ENCODE assay signal across 10 cellular contexts in the genomic region with DNA sequence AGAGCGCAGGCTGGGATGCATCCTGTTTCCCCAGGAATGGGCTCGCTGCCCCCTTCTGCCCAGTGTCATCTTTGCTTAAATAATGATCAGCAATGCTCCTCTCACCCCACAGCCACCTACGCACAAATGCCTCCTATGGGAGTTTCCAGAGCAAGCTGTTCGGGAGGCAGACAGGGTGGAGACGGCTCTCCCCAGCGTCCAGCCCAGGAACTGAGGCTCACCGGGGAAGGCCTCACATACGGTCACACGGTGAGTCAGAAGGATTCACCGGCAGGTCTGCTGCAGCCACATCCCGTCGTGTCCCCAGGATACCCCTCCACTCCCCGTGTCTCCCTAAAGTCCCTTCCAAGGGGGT. TPM values are rescaled to one million over a fixed set of nuclear protein-coding genes. Genes with fewer than 3 reads are reported as not detected.
A peak's percentile ranks its signal among the peaks of the same experiment; 100 is the strongest.
DNase-seq lines count a peak whose midpoint lies in the region; ATAC-seq and TF ChIP-seq lines count a peak whose summit lies in the region.
"Had no signal": no experiment of that assay in that cellular context is flagged by ENCODE, and none has a peak within 500 bp of the region (broad histone marks: within the 10 kb centered on the region; RNA-seq: fewer than 3 reads in every experiment).

No MANE protein-coding gene starts in this region.

- H3K36me3 ChIP-seq in brain microvascular endothelial cell (replicated peaks): no peaks in the 10 kb centered on the region
- H3K36me3 ChIP-seq in naive thymus-derived CD4-positive, alpha-beta T cell (ENCODE audit: control insufficient read depth in 2 of 3, insufficient read depth in 3 of 3, low read length in 3 of 3): no peaks in the 10 kb centered on the region

- peak overlapping the region in 9 of 10 donors; percentile 5 to 78 (median 59) for H3K4me3 Mint-ChIP-seq in naive thymus-derived CD4-positive, alpha-beta T cell
- H3K4me3 Mint-ChIP-seq: neural crest cell had no signal

- intact Hi-C loops in naive thymus-derived CD4-positive, alpha-beta T cell (cut with micrococcal nuclease): loop anchor here in 1 of 2 donors (2.0 kb wide), 1 partner anchor 22 kb away; no protein-coding TSS in a partner anchor

- no peak overlapping the region for H3K27ac ChIP-seq in brain microvascular endothelial cell
- H3K27ac ChIP-seq in naive thymus-derived CD4-positive, alpha-beta T cell (ENCODE audit: low read depth, low read length): peak overlapping the region; percentile 35

- peak; percentile 64 for TF ChIP-seq CTCF in brain microvascular endothelial cell (IDR thresholded peaks at IDR 0.05; ENCODE audit: low read depth, low read length, missing control alignments)

- peaks cover 31 to 81% (median 66%) of the 10 kb centered on the region in 7 donors for H3K4me1 Mint-ChIP-seq in naive thymus-derived CD4-positive, alpha-beta T cell

- H3K27me3 ChIP-seq in brain microvascular endothelial cell (replicated peaks): no peaks in the 10 kb centered on the region
- no peaks in the 10 kb centered on the region for H3K27me3 ChIP-seq in naive thymus-derived CD4-positive, alpha-beta T cell (ENCODE audit: control insufficient read depth in 2 of 2, insufficient read depth in 2 of 2, low read length in 2 of 2)

- in situ Hi-C loops in brain microvascular endothelial cell (cut with HindIII; ENCODE audit: low pct_ligation_motif_present, low sequenced_read_pairs): no loop called here

- H3K36me3 Mint-ChIP-seq in naive thymus-derived CD4-positive, alpha-beta T cell: peaks cover 0 to 22% (median 9%) of the 10 kb centered on the region in 5 donors

- H3K9me3 ChIP-seq in naive thymus-derived CD4-positive, alpha-beta T cell (ENCODE audit: control insufficient read depth in 2 of 3, low read length in 3 of 3): peaks cover 0 to 10% (median 8%) of the 10 kb centered on the region in 3 experiments

- peak overlapping the region; percentile 14 to 97 (median 85) for H3K27ac Mint-ChIP-seq in naive thymus-derived CD4-positive, alpha-beta T cell

- POLR2A ChIA-PET in naive thymus-derived CD4-positive, alpha-beta T cell (lab: Charles Lee): interaction anchor here (0.7 to 7.4 kb wide), 9 partner anchors 8 to 62 kb away, joined by 3 to 58 read pairs (median 10); a partner anchor contains a TSS

- no peak for ATAC-seq in naive thymus-derived CD4-positive, alpha-beta T cell
- ATAC-seq in HG02885 (IDR thresholded peaks at IDR 0.05; ENCODE audit: poor library complexity, unreplicated experiment): no peak
- no peak for ATAC-seq in GM19452 (IDR thresholded peaks at IDR 0.05; ENCODE audit: unreplicated experiment)

- H3K27me3 Mint-ChIP-seq in naive thymus-derived CD4-positive, alpha-beta T cell: no peaks in the 10 kb centered on the region

- H3K4me3 ChIP-seq in brain microvascular endothelial cell (ENCODE audit: low read depth, low read length): no peak overlapping the region
- H3K4me3 ChIP-seq in naive thymus-derived CD4-positive, alpha-beta T cell (ENCODE audit: low read length): no peak overlapping the region

- DNase-seq in ELF-1 (ENCODE audit: low read depth, low spot score) (peak; percentile 67), LHCN-M2 (ENCODE audit: low read depth) (peak; percentile 17), brain microvascular endothelial cell (peak; percentile 74)
- DNase-seq in naive thymus-derived CD4-positive, alpha-beta T cell: no peak
- DNase-seq in activated effector memory CD4-positive, alpha-beta T cell treated with Interleukin-2 at 50 U/mL for 16 hours: no peak
- DNase-seq: glutamatergic neuron, NCI-H2029 treated with DMSO at 0.1 percent for 48 hours had no signal

- H3K9me3 Mint-ChIP-seq in naive thymus-derived CD4-positive, alpha-beta T cell: peaks cover 3 to 14% (median 11%) of the 10 kb centered on the region in 11 donors

- peaks cover 23 to 47% of the 10 kb centered on the region in 2 donors for H3K4me1 ChIP-seq in naive thymus-derived CD4-positive, alpha-beta T cell (ENCODE audit: control insufficient read depth in 2 of 2, insufficient read depth in 2 of 2, low read length in 2 of 2)

- CTCF ChIA-PET in naive thymus-derived CD4-positive, alpha-beta T cell (lab: Charles Lee): interaction anchor here (0.5 to 2.9 kb wide), 5 partner anchors 8 to 555 kb away, joined by 3 to 14 read pairs (median 4); a partner anchor contains a TSS

RNA-seq across cellular contexts. Expression of a gene that starts 40.3 kb away (rescaled TPM):
- not detected in 2 replicates for total RNA-seq in LHCN-M2 (2014; rRNA removed)
- polyA plus RNA-seq in LHCN-M2 (2012): not detected
- total RNA-seq in naive thymus-derived CD4-positive, alpha-beta T cell: 100 to 1,000 TPM in 2 of 5 experiments, 10 to 100 TPM in 3; 71.4 to 135 (median 96.9) TPM
- 10 to 100 TPM; 14.2 to 25.8 TPM for polyA plus RNA-seq in naive thymus-derived CD4-positive, alpha-beta T cell

Comparison
In these comparisons a context has a peak if more than half of its experiments do, and no peak if none do; other contexts are left out.
1. DNase-seq: peak in ELF-1 (single experiment), LHCN-M2 (single experiment) and brain microvascular endothelial cell (single experiment); none in naive thymus-derived CD4-positive, alpha-beta T cell (0 of 9) and activated effector memory CD4-positive, alpha-beta T cell treated with Interleukin-2 at 50 U/mL for 16 hours (single experiment).
2. RNA of a gene that starts 40.3 kb away (total RNA-seq): 71.4 to 135 TPM in naive thymus-derived CD4-positive, alpha-beta T cell; not detected in LHCN-M2; every median in the first group is over 10 times any median in the second.